ENCODE assay signal across 8 cellular contexts in the genomic region with DNA sequence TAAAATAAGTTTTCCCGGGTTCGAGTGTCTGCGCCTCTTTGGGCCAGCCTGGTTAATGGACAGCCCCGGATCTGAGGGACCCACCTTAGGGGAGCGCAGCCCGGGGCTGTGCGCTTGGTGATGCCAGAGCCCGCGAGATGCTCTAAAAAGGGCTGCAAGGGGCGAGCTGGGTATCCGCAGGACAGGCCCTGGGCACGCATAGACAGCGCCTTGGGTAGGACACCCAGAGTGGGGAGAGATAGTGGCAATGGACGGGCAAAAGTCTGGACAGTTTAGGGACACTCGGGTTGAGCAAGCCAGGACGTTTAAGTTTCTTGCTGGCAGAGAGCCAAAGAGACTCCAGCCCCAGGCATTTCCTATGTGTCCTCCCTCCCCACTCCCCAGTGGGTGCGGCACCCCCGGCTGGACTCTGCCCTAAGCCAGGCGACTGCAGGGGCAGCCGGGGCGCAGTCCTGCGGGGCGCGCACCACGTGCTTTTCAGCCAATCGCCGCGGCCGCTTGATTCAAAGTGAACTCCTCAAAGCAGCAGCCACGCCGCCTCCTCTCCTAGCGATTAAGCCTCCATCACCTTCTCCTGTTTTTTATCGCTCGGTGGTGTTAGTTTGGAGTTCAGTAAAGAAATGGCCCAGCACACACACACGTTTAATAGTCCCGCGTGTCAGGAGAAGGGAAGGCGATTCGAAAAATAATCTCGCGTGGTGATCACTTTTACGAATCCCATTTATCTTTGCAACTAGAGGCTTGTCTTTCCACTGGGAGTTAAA. TPM values are rescaled to one million over a fixed set of nuclear protein-coding genes. Genes with fewer than 3 reads are reported as not detected.
DNase-seq lines count a peak whose midpoint lies in the region; ATAC-seq and TF ChIP-seq lines count a peak whose summit lies in the region.

No MANE protein-coding gene starts in this region.

- H3K9me3 ChIP-seq in CD8-positive, alpha-beta memory T cell (ENCODE audit: low read length): no peaks in the 10 kb centered on the region
- no peaks in the 10 kb centered on the region for H3K9me3 ChIP-seq in SJCRH30 (replicated peaks)

- peak overlapping the region; percentile 86 to 96 (median 89) for H3K4me3 Mint-ChIP-seq in CD8-positive, alpha-beta memory T cell

- in situ Hi-C loops in astrocyte of the spinal cord (cut with HindIII; ENCODE audit: low sequenced_read_pairs): no loop called here

- peak overlapping the region; percentile 79 for H3K4me3 ChIP-seq in CD8-positive, alpha-beta memory T cell (ENCODE audit: low read length)
- H3K4me3 ChIP-seq in SJCRH30 (peak overlapping the region; percentile 92), astrocyte of the spinal cord (ENCODE audit: low read depth, low read length) (peak overlapping the region; percentile 98), iPS-11a (ENCODE audit: low read depth, low read length) (peak overlapping the region; percentile 86), rectal smooth muscle tissue (ENCODE audit: low read length) (peak overlapping the region; percentile 91)

- peaks cover 23 to 41% (median 34%) of the 10 kb centered on the region in 3 donors for H3K4me1 Mint-ChIP-seq in CD8-positive, alpha-beta memory T cell

- no peaks in the 10 kb centered on the region for H3K36me3 ChIP-seq in CD8-positive, alpha-beta memory T cell (ENCODE audit: insufficient read depth, low read length)
- peaks cover 33% of the 10 kb centered on the region for H3K36me3 ChIP-seq in SJCRH30
- H3K36me3 ChIP-seq in rectal smooth muscle tissue (ENCODE audit: control insufficient read depth, insufficient read depth, low read length): no peaks in the 10 kb centered on the region

- CTCF ChIA-PET in CD8-positive, alpha-beta memory T cell (lab: Charles Lee): interaction anchor here (1.0 to 2.4 kb wide), 8 partner anchors 8 to 739 kb away, joined by 3 to 12 read pairs (median 4); no protein-coding TSS in a partner anchor

- TF ChIP-seq CTCF in astrocyte of the spinal cord (IDR thresholded peaks at IDR 0.05; ENCODE audit: low read depth, low read length): no peak

- H3K27ac Mint-ChIP-seq in CD8-positive, alpha-beta memory T cell: peak overlapping the region in 6 of 8 donors; percentile 46 to 95 (median 59)

- peak in 3 of 5 donors; percentile 14 to 34 (median 21) for DNase-seq in CD8-positive, alpha-beta memory T cell
- peak; percentile 93 for DNase-seq in SJCRH30
- DNase-seq in astrocyte of the spinal cord (ENCODE audit: low read depth, low spot score): peak; percentile 87
- DNase-seq in central memory CD4-positive, alpha-beta T cell: no peak

- POLR2A ChIA-PET in CD8-positive, alpha-beta memory T cell (lab: Charles Lee): interaction anchor here (1.1 kb wide), 1 partner anchor 11 kb away, joined by 6 read pairs; no protein-coding TSS in a partner anchor

- H3K9ac ChIP-seq in rectal smooth muscle tissue (ENCODE audit: low read length): peak overlapping the region; percentile 2

- peaks cover 0 to 8% (median 0%) of the 10 kb centered on the region in 3 donors for H3K36me3 Mint-ChIP-seq in CD8-positive, alpha-beta memory T cell

- peak; percentile 14 for ATAC-seq in GM19463 (IDR thresholded peaks at IDR 0.05; ENCODE audit: unreplicated experiment)
- peak; percentile 16 for ATAC-seq in HG03571 (IDR thresholded peaks at IDR 0.05; ENCODE audit: unreplicated experiment)

- H3K27me3 Mint-ChIP-seq in CD8-positive, alpha-beta memory T cell: peaks cover 9 to 30% of the 10 kb centered on the region in 2 donors

- H3K9me3 Mint-ChIP-seq in CD8-positive, alpha-beta memory T cell: no peaks in the 10 kb centered on the region

- H3K4me1 ChIP-seq in CD8-positive, alpha-beta memory T cell (ENCODE audit: insufficient read depth, low read length): peaks cover 11% of the 10 kb centered on the region
- H3K4me1 ChIP-seq in SJCRH30 (peaks cover 25% of the 10 kb centered on the region), rectal smooth muscle tissue (ENCODE audit: control insufficient read depth, insufficient read depth, low read length) (no peaks in the 10 kb centered on the region)

- H3K27ac ChIP-seq in CD8-positive, alpha-beta memory T cell (ENCODE audit: low read depth, low read length): peak overlapping the region; percentile 8
- H3K27ac ChIP-seq in SJCRH30 (peak overlapping the region; percentile 99), rectal smooth muscle tissue (ENCODE audit: low read depth, low read length) (peak overlapping the region; percentile 47)

- no peaks in the 10 kb centered on the region for H3K27me3 ChIP-seq in CD8-positive, alpha-beta memory T cell (ENCODE audit: insufficient read depth, low read length, poor library complexity, severe bottlenecking)
- no peaks in the 10 kb centered on the region for H3K27me3 ChIP-seq in SJCRH30
- H3K27me3 ChIP-seq in rectal smooth muscle tissue (ENCODE audit: control insufficient read depth, insufficient read depth, low read length): no peaks in the 10 kb centered on the region

RNA-seq across cellular contexts. Expression of a gene that starts 0.7 kb away (rescaled TPM):
- total RNA-seq in CD8-positive, alpha-beta memory T cell: under 1 TPM; 0.68 to 0.93 TPM
- 3.5 TPM for polyA plus RNA-seq in CD8-positive, alpha-beta memory T cell
- 104 and 109 TPM in 2 replicates for total RNA-seq in SJCRH30 (2014; rRNA removed; shearing (Covaris generic))

RNA-seq across cellular contexts. Expression of a gene that starts 43.8 kb away (rescaled TPM):
- total RNA-seq in CD8-positive, alpha-beta memory T cell: 10 to 100 TPM; 57.4 to 64.7 TPM
- polyA plus RNA-seq in CD8-positive, alpha-beta memory T cell: 116 TPM
- 43.0 and 46.8 TPM in 2 replicates for total RNA-seq in SJCRH30 (2014; rRNA removed; shearing (Covaris generic))

Comparison
In these comparisons a context has a peak if more than half of its experiments do, and no peak if none do; other contexts are left out.
1. H3K27ac ChIP-seq: peak in every context shown above with its lines; median percentile 99 in SJCRH30; 47 in rectal smooth muscle tissue; 8 in CD8-positive, alpha-beta memory T cell.
2. RNA of a gene that starts 0.7 kb away (total RNA-seq): 104 to 109 TPM in SJCRH30; 0.68 to 0.93 TPM in CD8-positive, alpha-beta memory T cell; every median in the first group is over 10 times any median in the second.
3. Peak in every context shown above with its lines, with median percentiles within 50 percentile points of each other: H3K4me3 ChIP-seq.